In genomic region chr18:54879691-54880090, GRCh38 we compare ENCODE assay signal across 20 cellular contexts. TPM values are rescaled to one million over a fixed set of nuclear protein-coding genes. Genes with fewer than 3 reads are reported as not detected.
DNase-seq lines count a peak whose midpoint lies in the region; TF ChIP-seq lines count a peak whose summit lies in the region.
"Had no signal": no experiment of that assay in that cellular context is flagged by ENCODE, and none has a peak within 500 bp of the region (broad histone marks: within the 10 kb centered on the region; RNA-seq: fewer than 3 reads in every experiment).

No MANE protein-coding gene starts in this region.

- H2BK5ac ChIP-seq in mesendoderm (ENCODE audit: low read length) (no peak overlapping the region), H9 (ENCODE audit: insufficient read length, low read length) (no peak overlapping the region)

- TF ChIP-seq CTCF in endodermal cell (conservative IDR thresholded peaks at IDR 0.05) (no peak), smooth muscle cell (IDR thresholded peaks at IDR 0.05; ENCODE audit: borderline replicate concordance, insufficient read depth, poor library complexity, severe bottlenecking) (no peak), H9 (conservative IDR thresholded peaks at IDR 0.05) (no peak)

- H2BK15ac ChIP-seq in mesendoderm (replicated peaks; ENCODE audit: low read depth) (no peak overlapping the region), H9 (ENCODE audit: low read depth, low read length) (no peak overlapping the region)

- H3K79me2 ChIP-seq in mesendoderm (ENCODE audit: control insufficient read depth, insufficient read depth, low read length), result no peaks in the 10 kb centered on the region
- no peaks in the 10 kb centered on the region for H3K79me2 ChIP-seq in smooth muscle cell (ENCODE audit: low read depth)
- H3K79me2 ChIP-seq in H9 (ENCODE audit: insufficient read depth, low read length), result no peaks in the 10 kb centered on the region

- H3K9me3 ChIP-seq in HUES48 (ENCODE audit: control insufficient read depth, insufficient read depth, low read length) (no peaks in the 10 kb centered on the region), endodermal cell (ENCODE audit: control insufficient read depth, low read length) (peaks cover 5% of the 10 kb centered on the region), smooth muscle cell (replicated peaks; ENCODE audit: low read depth) (no peaks in the 10 kb centered on the region), H9 (ENCODE audit: control insufficient read depth, low read depth, low read length) (no peaks in the 10 kb centered on the region)
- H3K9me3 ChIP-seq: BE2C had no signal

- H3K27me3 ChIP-seq in HUES48 (ENCODE audit: control insufficient read depth, insufficient read depth, low read length) (peaks cover 13% of the 10 kb centered on the region), endodermal cell (ENCODE audit: control insufficient read depth, insufficient read depth, low read length, poor library complexity, severe bottlenecking) (no peaks in the 10 kb centered on the region), mesendoderm (ENCODE audit: insufficient read depth, low read length, poor library complexity) (no peaks in the 10 kb centered on the region), smooth muscle cell (ENCODE audit: low read depth) (no peaks in the 10 kb centered on the region), H9 (ENCODE audit: insufficient read depth, low read length) (no peaks in the 10 kb centered on the region)
- H3K27me3 ChIP-seq: BE2C had no signal

- H4K20me1 ChIP-seq in smooth muscle cell (ENCODE audit: low read depth), result no peaks in the 10 kb centered on the region
- no peaks in the 10 kb centered on the region for H4K20me1 ChIP-seq in H9 (ENCODE audit: control insufficient read depth, insufficient read depth, insufficient read length)

- H3K9me3 Mint-ChIP-seq in endodermal cell (peaks cover 6% of the 10 kb centered on the region), H9 (no peaks in the 10 kb centered on the region; a peak in 1 of 5 replicates)
- H3K9me3 Mint-ChIP-seq: GM23338, HFFc6, IgD-negative memory B cell had no signal

- H3K4me3 ChIP-seq in HUES48 (ENCODE audit: low read depth, low read length) (no peak overlapping the region), endodermal cell (ENCODE audit: low read length) (no peak overlapping the region), mesendoderm (ENCODE audit: low read length) (no peak overlapping the region), smooth muscle cell (no peak overlapping the region)
- H3K4me3 ChIP-seq: GM23338 had no signal

- 60 to 65% methylated on average over 4 of the region's 4 CpGs for WGBS in endodermal cell (ENCODE audit: insufficient coverage in 1 of 2, insufficient read length in 1 of 2), 2 experiments
- WGBS in mesendoderm (ENCODE audit: extremely low coverage, insufficient coverage, low lambda C conversion rate), result no CpG with 5 or more reads among the region's 4 CpGs
- 62% methylated on average over 4 of the region's 4 CpGs for WGBS in smooth muscle cell (ENCODE audit: low lambda C conversion rate)
- no CpG with 5 or more reads among the region's 4 CpGs for WGBS in H9 (ENCODE audit: extremely low coverage, insufficient read length, low lambda C conversion rate)

- H3K4ac ChIP-seq in mesendoderm (ENCODE audit: low read depth, low read length) (no peak overlapping the region), H9 (ENCODE audit: low read depth, low read length) (no peak overlapping the region)

- peak overlapping the region; percentile 61 for H3K27ac ChIP-seq in HUES48 (ENCODE audit: low read depth, low read length)
- H3K27ac ChIP-seq in endodermal cell (ENCODE audit: low read depth, low read length), result no peak overlapping the region
- peak overlapping the region; percentile 19 for H3K27ac ChIP-seq in mesendoderm (ENCODE audit: low read depth, low read length)
- peak overlapping the region; percentile 83 for H3K27ac ChIP-seq in smooth muscle cell (ENCODE audit: low read depth)
- no peak overlapping the region for H3K27ac ChIP-seq in H9 (ENCODE audit: insufficient read length, low read depth, low read length)
- H3K27ac ChIP-seq: HL-60 had no signal

- no peak overlapping the region for H3K23ac ChIP-seq in mesendoderm (ENCODE audit: low read length)
- H3K23ac ChIP-seq in H9 (ENCODE audit: insufficient read length, low read depth, low read length), result no peak overlapping the region

- H3K4me2 ChIP-seq in mesendoderm (ENCODE audit: low read length), result no peak overlapping the region
- H3K4me2 ChIP-seq in smooth muscle cell, result no peak overlapping the region
- no peak overlapping the region for H3K4me2 ChIP-seq in H9 (ENCODE audit: insufficient read depth, insufficient read length, low read length)
- H3K4me2 ChIP-seq: GM23338 had no signal

- H3K4me3 Mint-ChIP-seq in endodermal cell (no peak overlapping the region), H9 (no peak overlapping the region)
- H3K4me3 Mint-ChIP-seq: CD4-positive, CD25-positive, alpha-beta regulatory T cell; CD8-positive, alpha-beta memory T cell; GM23338; HFFc6; IgD-negative memory B cell had no signal

- no peak overlapping the region for H3K14ac ChIP-seq in H9 (ENCODE audit: insufficient read depth, low read length)

- H2BK20ac ChIP-seq in H9 (ENCODE audit: low read depth, low read length, poor library complexity, severe bottlenecking), result no peak overlapping the region

- peaks cover 43% of the 10 kb centered on the region for H3K4me1 Mint-ChIP-seq in endodermal cell
- H3K4me1 Mint-ChIP-seq in H9, result peaks cover 3% of the 10 kb centered on the region in 2 experiments
- H3K4me1 Mint-ChIP-seq: CD4-positive, CD25-positive, alpha-beta regulatory T cell; CD8-positive, alpha-beta memory T cell; IgD-negative memory B cell had no signal

- peaks cover 3% of the 10 kb centered on the region for H3K27me3 Mint-ChIP-seq in endodermal cell (ENCODE audit: insufficient read depth)
- peaks cover 9% of the 10 kb centered on the region; the same call in 1 of the 2 replicates for H3K27me3 Mint-ChIP-seq in H9 (ENCODE audit: low read depth)
- H3K27me3 Mint-ChIP-seq: CD4-positive, CD25-positive, alpha-beta regulatory T cell; CD8-positive, alpha-beta memory T cell had no signal

- H2BK12ac ChIP-seq in H9 (ENCODE audit: insufficient read length, low read depth, low read length), result no peak overlapping the region

- H3K56ac ChIP-seq in mesendoderm (ENCODE audit: low read length), result no peak overlapping the region
- H3K56ac ChIP-seq in H9 (ENCODE audit: insufficient read length, low read depth, low read length), result no peak overlapping the region

- H3K18ac ChIP-seq in mesendoderm (ENCODE audit: low read length), result no peak overlapping the region
- H3K18ac ChIP-seq in H9 (ENCODE audit: insufficient read length, low read depth, low read length), result no peak overlapping the region

- no peaks in the 10 kb centered on the region for H3K4me1 ChIP-seq in HUES48 (ENCODE audit: control insufficient read depth, insufficient read depth, low read length)
- peaks cover 23% of the 10 kb centered on the region for H3K4me1 ChIP-seq in endodermal cell (ENCODE audit: control insufficient read depth, insufficient read depth, low read length)
- H3K4me1 ChIP-seq in mesendoderm (ENCODE audit: control insufficient read depth, low read depth, low read length), result peaks cover 13% of the 10 kb centered on the region
- peaks cover 14% of the 10 kb centered on the region for H3K4me1 ChIP-seq in smooth muscle cell (ENCODE audit: low read depth)
- H3K4me1 ChIP-seq in H9 (ENCODE audit: insufficient read depth, low read length), result no peaks in the 10 kb centered on the region

- H3K23me2 ChIP-seq in H9 (ENCODE audit: insufficient read length, low read depth, low read length, poor library complexity, severe bottlenecking), result no peaks in the 10 kb centered on the region

- H3K79me1 ChIP-seq in mesendoderm (ENCODE audit: low read length) (no peaks in the 10 kb centered on the region), H9 (ENCODE audit: insufficient read depth, low read depth, low read length, poor library complexity, severe bottlenecking) (no peaks in the 10 kb centered on the region)

- no peak overlapping the region for H2BK120ac ChIP-seq in mesendoderm (ENCODE audit: low read depth, low read length)
- no peak overlapping the region for H2BK120ac ChIP-seq in H9 (ENCODE audit: low read depth, low read length, poor library complexity, severe bottlenecking)

- no peak overlapping the region for H4K8ac ChIP-seq in mesendoderm (ENCODE audit: low read depth, low read length)
- H4K8ac ChIP-seq in H9 (replicated peaks; ENCODE audit: insufficient read length, low read depth, low read length), result no peak overlapping the region

- H3K36me3 Mint-ChIP-seq in endodermal cell (ENCODE audit: low read depth) (no peaks in the 10 kb centered on the region), H9 (ENCODE audit: insufficient read depth in 1 of 3, low read depth in 3 of 3) (no peaks in the 10 kb centered on the region)
- H3K36me3 Mint-ChIP-seq: CD4-positive, CD25-positive, alpha-beta regulatory T cell had no signal

- H2AK5ac ChIP-seq in mesendoderm (ENCODE audit: low read length), result no peak overlapping the region
- no peak overlapping the region for H2AK5ac ChIP-seq in H9 (ENCODE audit: insufficient read length, low read length)

- peak overlapping the region; percentile 83 for H3K27ac Mint-ChIP-seq in endodermal cell
- no peak overlapping the region for H3K27ac Mint-ChIP-seq in H9
- H3K27ac Mint-ChIP-seq: CD4-positive, CD25-positive, alpha-beta regulatory T cell; CD8-positive, alpha-beta memory T cell; GM23338; HFFc6; IgD-negative memory B cell had no signal

- H4K91ac ChIP-seq in H9 (ENCODE audit: insufficient read length, low read depth, low read length), result no peak overlapping the region

- no peak overlapping the region for H2AFZ ChIP-seq in smooth muscle cell (ENCODE audit: low read depth)
- H2AFZ ChIP-seq in H9 (ENCODE audit: low read length), result no peak overlapping the region
- H2AFZ ChIP-seq: GM23338 had no signal

- no peak overlapping the region for H3T11ph ChIP-seq in H9 (ENCODE audit: low read length)

- H4K5ac ChIP-seq in mesendoderm (ENCODE audit: low read length), result no peak overlapping the region
- no peak overlapping the region for H4K5ac ChIP-seq in H9 (ENCODE audit: insufficient read length, low read depth, low read length)

- peaks cover 8% of the 10 kb centered on the region for H3F3A ChIP-seq in smooth muscle cell (ENCODE audit: low read depth)

- DNase-seq in endodermal cell (no peak), mesendoderm (peak; percentile 78), smooth muscle cell (lab: John Stamatoyannopoulos, UW; ENCODE audit: unreplicated experiment) (no peak), H9 (no peak), amniotic stem cell (lab: John Stamatoyannopoulos, UW) (no peak), HUDEP-2 (lab: John Stamatoyannopoulos, UW; ENCODE audit: unreplicated experiment in 76 of 76) (no peak)
- DNase-seq: ACHN; BE2C; C1 segment of cervical spinal cord; CD4-positive, CD25-positive, alpha-beta regulatory T cell; CD8-positive, alpha-beta memory T cell; COR-L47; DMS 273 treated with DMSO at 0.1 percent for 48 hours; GDM1; HFFc6 had no signal

- H3K36me3 ChIP-seq in HUES48 (ENCODE audit: control insufficient read depth, insufficient read depth, low read length) (no peaks in the 10 kb centered on the region), endodermal cell (ENCODE audit: control insufficient read depth, insufficient read depth, low read length) (no peaks in the 10 kb centered on the region), mesendoderm (ENCODE audit: control insufficient read depth, insufficient read depth, low read length) (no peaks in the 10 kb centered on the region), smooth muscle cell (ENCODE audit: low read depth) (no peaks in the 10 kb centered on the region)
- H3K36me3 ChIP-seq: BE2C had no signal

- no peak overlapping the region for H3K9ac ChIP-seq in HUES48 (ENCODE audit: low read depth, low read length)
- peak overlapping the region; percentile 28 for H3K9ac ChIP-seq in endodermal cell (ENCODE audit: extremely low read depth, low read length, poor library complexity, severe bottlenecking)
- H3K9ac ChIP-seq in mesendoderm (ENCODE audit: low read length), result no peak overlapping the region
- peak overlapping the region; percentile 72 for H3K9ac ChIP-seq in smooth muscle cell (ENCODE audit: low read depth)
- H3K9ac ChIP-seq in H9 (ENCODE audit: extremely low read depth, insufficient read length, low read length), result no peak overlapping the region

RNA-seq across cellular contexts. Expression of gene RAB27B, which starts 51.4 kb away (rescaled TPM):
- total RNA-seq in endodermal cell (under 1 TPM; 0.40 to 0.99 TPM), smooth muscle cell (8.9 and 9.5 TPM in 2 replicates), H9 (2021) (0.15 and 0.24 TPM in 2 replicates)
- 0.25 TPM for polyA plus RNA-seq in endodermal cell (2013, experiment 1 of 2)
- 0.29 TPM for polyA plus RNA-seq in endodermal cell (2013, experiment 2 of 2)
- polyA plus RNA-seq in mesendoderm (2013, experiment 1 of 2), result 0.07 TPM
- polyA plus RNA-seq in mesendoderm (2013, experiment 2 of 2), result 0.13 TPM
- 0.98 and 2.4 TPM in 2 replicates for polyA plus RNA-seq in smooth muscle cell
- total RNA-seq: HepG2 had no signal
- polyA plus RNA-seq: HepG2 had no signal

Comparison
In these comparisons a context has a peak if more than half of its experiments do, and no peak if none do; other contexts are left out.
1. H3K27ac ChIP-seq: peak in HUES48 (single experiment), mesendoderm (single experiment) and smooth muscle cell (single experiment); none in endodermal cell (single experiment) and H9 (single experiment).
2. H3K9ac ChIP-seq: peak in endodermal cell (single experiment) and smooth muscle cell (single experiment); none in HUES48 (single experiment), mesendoderm (single experiment) and H9 (single experiment).